In genomic region chr3:69179740-69180372, GRCh38 we compare ENCODE assay signal across 22 cellular contexts. TPM values are rescaled to one million over a fixed set of nuclear protein-coding genes. Genes with fewer than 3 reads are reported as not detected.
DNase-seq lines count a peak whose midpoint lies in the region; FAIRE-seq and TF ChIP-seq lines count a peak whose summit lies in the region.
"Had no signal": no experiment of that assay in that cellular context is flagged by ENCODE, and none has a peak within 500 bp of the region (broad histone marks: within the 10 kb centered on the region; RNA-seq: fewer than 3 reads in every experiment).

No MANE protein-coding gene starts in this region.

- H3K9me3 Mint-ChIP-seq in Calu3 (ENCODE audit: low read depth, unreplicated experiment): no peaks in the 10 kb centered on the region
- H3K9me3 Mint-ChIP-seq in astrocyte (ENCODE audit: unreplicated experiment): peaks cover 3% of the 10 kb centered on the region
- H3K9me3 Mint-ChIP-seq: activated naive CD4-positive, alpha-beta T cell treated with anti-CD3 and anti-CD28 coated beads for 36 hours; nephron progenitor cell; stimulated activated naive CD8-positive, alpha-beta T cell treated with anti-CD3 and anti-CD28 coated beads, Interleukin-15, amount 100 ng/mL, for 72 hours; T-helper 2 cell treated with Interferon-gamma antibody and Interleukin-4, amounts not matched to agents 5 μg/mL and 100 μg/mL, for 36 hours had no signal

- TF ChIP-seq POLR2A in esophagus squamous epithelium (IDR thresholded peaks at IDR 0.05): no peak

- H3K36me3 Mint-ChIP-seq in Calu3 (ENCODE audit: insufficient read depth, unreplicated experiment) (peaks cover 57% of the 10 kb centered on the region), astrocyte (ENCODE audit: low read depth, unreplicated experiment) (peaks cover 8% of the 10 kb centered on the region)

- no peaks in the 10 kb centered on the region for H4K20me1 ChIP-seq in astrocyte (ENCODE audit: insufficient read depth, low read length)

- no peaks in the 10 kb centered on the region for H3K79me2 ChIP-seq in astrocyte (ENCODE audit: insufficient read depth, low read length)

- H3K27ac Mint-ChIP-seq in Calu3 (ENCODE audit: unreplicated experiment) (peak overlapping the region; percentile 97), astrocyte (ENCODE audit: unreplicated experiment) (peak overlapping the region; percentile 47)
- H3K27ac Mint-ChIP-seq: activated naive CD4-positive, alpha-beta T cell treated with anti-CD3 and anti-CD28 coated beads for 36 hours; nephron progenitor cell; T-helper 2 cell treated with Interferon-gamma antibody and Interleukin-4, amounts not matched to agents 5 μg/mL and 100 μg/mL, for 36 hours had no signal

- peaks cover 27% of the 10 kb centered on the region for H3K4me1 ChIP-seq in astrocyte (ENCODE audit: insufficient read depth, low read length)
- peaks cover 0 to 33% (median 6%) of the 10 kb centered on the region in 3 donors for H3K4me1 ChIP-seq in esophagus squamous epithelium
- peaks cover 20 to 53% of the 10 kb centered on the region in 2 donors for H3K4me1 ChIP-seq in mucosa of rectum (ENCODE audit: control insufficient read depth in 2 of 2, insufficient read depth in 2 of 2, low read length in 2 of 2)

- H3K4me1 Mint-ChIP-seq in Calu3 (ENCODE audit: low read depth, unreplicated experiment): peaks cover 48% of the 10 kb centered on the region
- H3K4me1 Mint-ChIP-seq in astrocyte (ENCODE audit: low read depth, unreplicated experiment): peaks cover 38% of the 10 kb centered on the region

- H3K36me3 ChIP-seq in astrocyte (ENCODE audit: insufficient read depth, low read length): no peaks in the 10 kb centered on the region
- H3K36me3 ChIP-seq in esophagus squamous epithelium: peaks cover 2 to 93% (median 30%) of the 10 kb centered on the region in 3 donors
- peaks cover 32 to 38% of the 10 kb centered on the region in 2 donors for H3K36me3 ChIP-seq in mucosa of rectum (ENCODE audit: control insufficient read depth in 2 of 2, insufficient read depth in 2 of 2, low read length in 2 of 2)

- DNase-seq in Calu3 (peak; percentile 21), astrocyte (ENCODE audit: low read depth) (peak; percentile 16), esophagus squamous epithelium (lab: John Stamatoyannopoulos, UW) (no peak), GOT3 (lab: John Stamatoyannopoulos, UW) (no peak), superior temporal gyrus (ENCODE audit: extremely low spot score) (no peak), HPDE6-E6E7 (ENCODE audit: extremely low spot score) (no peak), NCI-H1436 (lab: John Stamatoyannopoulos, UW) (no peak)
- DNase-seq: activated CD4-positive, CD25-positive, alpha-beta regulatory T cell treated with anti-CD3 and anti-CD28 coated beads, Interleukin-2, amount 50 U/mL, for 72 hours; activated naive CD4-positive, alpha-beta T cell treated with anti-CD3 and anti-CD28 coated beads for 36 hours; COR-L47; GDM1; Kasumi-1; left ventricle myocardium superior; NCI-H1417; NCI-H345; nephron progenitor cell; NK-92 treated with Interleukin-12 subunit alpha and Interleukin-12 subunit beta, amount 100 ng/mL, for 24 hours; SHP77; stimulated activated naive CD8-positive, alpha-beta T cell treated with anti-CD3 and anti-CD28 coated beads, Interleukin-15, amount 100 ng/mL, for 72 hours had no signal

- CTCF ChIA-PET in Calu3 (lab: Charles Lee): interaction anchor here (0.5 to 1.9 kb wide), 11 partner anchors 20 to 127 kb away, joined by 3 to 12 read pairs (median 4); no protein-coding TSS in a partner anchor

- H3K9me3 ChIP-seq in astrocyte (ENCODE audit: insufficient read depth, low read depth, low read length) (no peaks in the 10 kb centered on the region), esophagus squamous epithelium (no peaks in the 10 kb centered on the region), mucosa of rectum (ENCODE audit: control insufficient read depth in 2 of 2, low read length in 2 of 2) (no peaks in the 10 kb centered on the region)

- H3K27me3 Mint-ChIP-seq in Calu3 (ENCODE audit: unreplicated experiment) (no peaks in the 10 kb centered on the region), astrocyte (ENCODE audit: low read depth, unreplicated experiment) (no peaks in the 10 kb centered on the region)
- H3K27me3 Mint-ChIP-seq: stimulated activated naive CD8-positive, alpha-beta T cell treated with anti-CD3 and anti-CD28 coated beads, Interleukin-15, amount 100 ng/mL, for 72 hours had no signal

- H3K4me3 ChIP-seq in astrocyte (ENCODE audit: insufficient read depth, low read depth, low read length) (no peak overlapping the region), esophagus squamous epithelium (no peak overlapping the region), mucosa of rectum (ENCODE audit: low read length in 2 of 2) (peak overlapping the region in 1 of 2 donors; percentile 17)

- BruUV-seq in Calu3 (replicated peaks; lab: Mats Ljungman, UMichigan): no TSS peak

- FAIRE-seq in astrocyte (lab: Jason Lieb, UNC): no peak
- FAIRE-seq: H54 had no signal

- peak overlapping the region; percentile 7 for H3K27ac ChIP-seq in astrocyte (ENCODE audit: low read depth, low read length)
- H3K27ac ChIP-seq in esophagus squamous epithelium: peak overlapping the region; percentile 20 to 47 (median 33)
- peak overlapping the region; percentile 74 to 82 for H3K27ac ChIP-seq in mucosa of rectum (ENCODE audit: low read depth in 2 of 2, low read length in 2 of 2)

- intact Hi-C loops in Calu3 (cut with micrococcal nuclease; ENCODE audit: unreplicated experiment): loop anchor here (1.0 to 5.0 kb wide), 4 partner anchors 20 to 69 kb away; no protein-coding TSS in a partner anchor
- intact Hi-C loops in esophagus squamous epithelium (cut with DNase I): loop anchor here (10.0 kb wide), 1 partner anchor 55 kb away; no protein-coding TSS in a partner anchor

- H2AFZ ChIP-seq in astrocyte (ENCODE audit: low read depth, low read length): no peak overlapping the region

- WGBS in esophagus squamous epithelium, 2 donors: 65 to 71% methylated on average over 4 of the region's 4 CpGs

- no peaks in the 10 kb centered on the region for H3K27me3 ChIP-seq in astrocyte (ENCODE audit: insufficient read depth, low read length)
- no peaks in the 10 kb centered on the region for H3K27me3 ChIP-seq in esophagus squamous epithelium
- no peaks in the 10 kb centered on the region for H3K27me3 ChIP-seq in mucosa of rectum (ENCODE audit: control insufficient read depth in 2 of 2, insufficient read depth in 2 of 2, low read length in 2 of 2)

- no peak overlapping the region for H3K4me2 ChIP-seq in astrocyte (ENCODE audit: low read length)

- no peak overlapping the region for H3K9ac ChIP-seq in astrocyte (ENCODE audit: low read length)
- no peak overlapping the region for H3K9ac ChIP-seq in mucosa of rectum (ENCODE audit: low read depth in 1 of 2, low read length in 2 of 2)

- no peak for TF ChIP-seq CTCF in Calu3 (IDR thresholded peaks at IDR 0.05; ENCODE audit: unreplicated experiment)
- TF ChIP-seq CTCF in astrocyte (IDR thresholded peaks at IDR 0.05; ENCODE audit: insufficient read depth, low read depth, low read length): no peak
- no peak for TF ChIP-seq CTCF in esophagus squamous epithelium (IDR thresholded peaks at IDR 0.05)

- H3K4me3 Mint-ChIP-seq in Calu3 (ENCODE audit: low read depth, unreplicated experiment): peak overlapping the region; percentile 56
- no peak overlapping the region for H3K4me3 Mint-ChIP-seq in astrocyte (ENCODE audit: unreplicated experiment)
- H3K4me3 Mint-ChIP-seq: activated naive CD4-positive, alpha-beta T cell treated with anti-CD3 and anti-CD28 coated beads for 36 hours; nephron progenitor cell; stimulated activated naive CD8-positive, alpha-beta T cell treated with anti-CD3 and anti-CD28 coated beads, Interleukin-15, amount 100 ng/mL, for 72 hours; T-helper 2 cell treated with Interferon-gamma antibody and Interleukin-4, amounts not matched to agents 5 μg/mL and 100 μg/mL, for 36 hours had no signal

RNA-seq across cellular contexts. Expression of gene LMOD3, which starts 57.5 kb away (rescaled TPM):
- total RNA-seq in Calu3 (2022): not detected in 2 replicates
- total RNA-seq in astrocyte: 0.07 TPM in 1 of 2 replicates, not detected in the other
- total RNA-seq in esophagus squamous epithelium: under 1 TPM in 1 of 4 donors, not detected in 3; under 0.01 TPM
- total RNA-seq: activated naive CD4-positive, alpha-beta T cell treated with anti-CD3 and anti-CD28 coated beads for 36 hours had no signal

Comparison
In these comparisons a context has a peak if more than half of its experiments do, and no peak if none do; other contexts are left out.
1. DNase-seq: peak in Calu3 (single experiment) and astrocyte (single experiment); none in esophagus squamous epithelium (single experiment), GOT3 (single experiment), superior temporal gyrus (single experiment), HPDE6-E6E7 (single experiment) and NCI-H1436 (single experiment).
2. H3K27ac ChIP-seq: peak in every context shown above with its lines; median percentile 78 in mucosa of rectum; 33 in esophagus squamous epithelium; 7 in astrocyte.